In genomic region chr10:71621783-71622526, GRCh38 we compare ENCODE assay signal across 7 cellular contexts.
DNase-seq lines count a peak whose midpoint lies in the region; ATAC-seq and TF ChIP-seq lines count a peak whose summit lies in the region.

No MANE protein-coding gene starts in this region.

- peak; percentile 78 for DNase-seq in M059J (ENCODE audit: low read depth)
- DNase-seq in dedifferentiated amniotic fluid mesenchymal stem cell (ENCODE audit: extremely low spot score) = peak; percentile 49
- DNase-seq in lower lobe of right lung = no peak
- no peak for DNase-seq in vagina (ENCODE audit: extremely low spot score in 2 of 2)
- no peak for DNase-seq in NCI-H2171 treated with DMSO at 0.1 percent for 48 hours (lab: John Stamatoyannopoulos, UW)
- no peak for DNase-seq in NCI-H2107 treated with DMSO at 0.1 percent for 48 hours (lab: John Stamatoyannopoulos, UW; ENCODE audit: unreplicated experiment)

- H3K27me3 ChIP-seq in lower lobe of right lung (ENCODE audit: low read depth) = no peaks in the 10 kb centered on the region
- no peaks in the 10 kb centered on the region for H3K27me3 ChIP-seq in vagina

- H3K4me3 ChIP-seq in lower lobe of right lung (no peak overlapping the region), vagina (no peak overlapping the region)

- no peak for TF ChIP-seq POLR2A in vagina (IDR thresholded peaks at IDR 0.05)

- H3K4me1 ChIP-seq in lower lobe of right lung (peaks cover 38% of the 10 kb centered on the region), vagina (peaks cover 35% of the 10 kb centered on the region)

- H3K27ac ChIP-seq in lower lobe of right lung = peak overlapping the region; percentile 69
- H3K27ac ChIP-seq in vagina = peak overlapping the region; percentile 83

- TF ChIP-seq CTCF in lower lobe of right lung (IDR thresholded peaks at IDR 0.05) (no peak), vagina (IDR thresholded peaks at IDR 0.05) (no peak)

- no peaks in the 10 kb centered on the region for H3K36me3 ChIP-seq in lower lobe of right lung
- H3K36me3 ChIP-seq in vagina = no peaks in the 10 kb centered on the region

- ATAC-seq in lower lobe of right lung (peak; percentile 32 to 54), GM18517 (IDR thresholded peaks at IDR 0.05; ENCODE audit: unreplicated experiment) (no peak)

- intact Hi-C loops in lower lobe of right lung (cut with DNase I) = no loop called here
- intact Hi-C loops in vagina (cut with DNase I) = no loop called here

- H3K9me3 ChIP-seq in lower lobe of right lung (no peaks in the 10 kb centered on the region), vagina (no peaks in the 10 kb centered on the region)

Comparison
In these comparisons a context has a peak if more than half of its experiments do, and no peak if none do; other contexts are left out.
1. DNase-seq: peak in M059J (single experiment) and dedifferentiated amniotic fluid mesenchymal stem cell (single experiment); none in lower lobe of right lung (single experiment), vagina (0 of 2), NCI-H2171 treated with DMSO at 0.1 percent for 48 hours (single experiment) and NCI-H2107 treated with DMSO at 0.1 percent for 48 hours (single experiment).